Comparison of ENCODE assay signal across 33 cellular contexts in genomic region chr9:84974258-84974657, GRCh38.
"Had no signal": no experiment of that assay in that cellular context is flagged by ENCODE, and none has a peak within 500 bp of the region (broad histone marks: within the 10 kb centered on the region; RNA-seq: fewer than 3 reads in every experiment).

No MANE protein-coding gene starts in this region.

- H3K36me3 ChIP-seq: adrenal gland, breast epithelium, cardiac muscle cell, gastrocnemius medialis, WERI-Rb-1 had no signal

- H3K4me1 ChIP-seq: adrenal gland, body of pancreas, breast epithelium, gastrocnemius medialis had no signal

- H3K27ac ChIP-seq: adrenal gland, body of pancreas, breast epithelium, cardiac muscle cell, foreskin keratinocyte, gastrocnemius medialis, WERI-Rb-1 had no signal

- H3K9me3 ChIP-seq: adrenal gland, body of pancreas, breast epithelium, gastrocnemius medialis had no signal

- H3K27me3 ChIP-seq: adrenal gland, body of pancreas, breast epithelium, cardiac muscle cell, foreskin keratinocyte, gastrocnemius medialis had no signal

- ATAC-seq: activated CD4-positive, alpha-beta T cell treated with anti-CD3 and anti-CD28 coated beads for 36 hours; activated CD4-positive, CD25-positive, alpha-beta regulatory T cell treated with anti-CD3 and anti-CD28 coated beads, Interleukin-2, amount 50 U/mL, for 24 hours; activated CD8-positive, alpha-beta memory T cell treated with anti-CD3 and anti-CD28 coated beads, Interleukin-2, amount 10 ng/mL, durations not matched to agents 7 days and 5 days; activated CD8-positive, alpha-beta T cell treated with anti-CD3 and anti-CD28 coated beads, Interleukin-2, amount 10 ng/mL, durations not matched to agents 7 days and 5 days; activated naive CD8-positive, alpha-beta T cell treated with anti-CD3 and anti-CD28 coated beads, Interleukin-2, amount 50 U/mL, for 24 hours; body of pancreas; esophagus mucosa; foreskin keratinocyte; gastrocnemius medialis; T-helper 17 cell had no signal

- H3K36me3 Mint-ChIP-seq: activated CD4-positive, alpha-beta memory T cell treated with anti-CD3 and anti-CD28 coated beads for 36 hours; activated CD8-positive, alpha-beta memory T cell treated with anti-CD3 and anti-CD28 coated beads, Interleukin-2, amount 10 ng/mL, durations not matched to agents 7 days and 5 days; activated naive CD4-positive, alpha-beta T cell treated with anti-CD3 and anti-CD28 coated beads, Interleukin-2, amount 50 U/mL, for 24 hours; activated naive CD8-positive, alpha-beta T cell treated with anti-CD3 and anti-CD28 coated beads for 36 hours had no signal

- H3K4me3 Mint-ChIP-seq: activated B cell treated with CpG ODN at 0.5 μM for 24 hours; activated CD4-positive, alpha-beta memory T cell treated with anti-CD3 and anti-CD28 coated beads for 36 hours; activated CD4-positive, alpha-beta T cell treated with anti-CD3 and anti-CD28 coated beads for 36 hours; activated CD4-positive, alpha-beta T cell treated with anti-CD3 and anti-CD28 coated beads, Interleukin-2, amount 10 ng/mL, durations not matched to agents 24 days and 14 days; activated CD8-positive, alpha-beta memory T cell treated with anti-CD3 and anti-CD28 coated beads, Interleukin-2, amount 10 ng/mL, durations not matched to agents 7 days and 5 days; activated CD8-positive, alpha-beta T cell treated with anti-CD3 and anti-CD28 coated beads, Interleukin-2, amount 10 ng/mL, durations not matched to agents 7 days and 5 days; activated naive CD4-positive, alpha-beta T cell treated with anti-CD3 and anti-CD28 coated beads for 36 hours; activated naive CD4-positive, alpha-beta T cell treated with anti-CD3 and anti-CD28 coated beads, Interleukin-2, amount 50 U/mL, for 24 hours; activated naive CD8-positive, alpha-beta T cell treated with anti-CD3 and anti-CD28 coated beads for 36 hours; activated naive CD8-positive, alpha-beta T cell treated with anti-CD3 and anti-CD28 coated beads, Interleukin-2, amount 50 U/mL, for 24 hours; activated T-helper 1 cell treated with anti-CD3 and anti-CD28 coated beads, Interleukin-12 subunit alpha, Interleukin-12 subunit beta, Interleukin-2, Interleukin-4 antibody, amounts not matched to agents 30 ng/mL and 10 ng/mL and 1 ng/mL, durations not matched to agents 14 hours and 24 hours and 36 hours; central memory CD8-positive, alpha-beta T cell; endodermal cell; T-helper 17 cell; T-helper 2 cell treated with Interferon-gamma antibody and Interleukin-4, amounts not matched to agents 5 μg/mL and 100 μg/mL, for 36 hours had no signal

- H3K4me1 Mint-ChIP-seq: activated B cell treated with CpG ODN at 0.5 μM for 24 hours; activated CD4-positive, alpha-beta T cell treated with anti-CD3 and anti-CD28 coated beads for 36 hours; activated CD4-positive, alpha-beta T cell treated with anti-CD3 and anti-CD28 coated beads, Interleukin-2, amount 10 ng/mL, durations not matched to agents 24 days and 14 days; activated CD8-positive, alpha-beta memory T cell treated with anti-CD3 and anti-CD28 coated beads, Interleukin-2, amount 10 ng/mL, durations not matched to agents 7 days and 5 days; activated naive CD4-positive, alpha-beta T cell treated with anti-CD3 and anti-CD28 coated beads, Interleukin-2, amount 50 U/mL, for 24 hours; activated naive CD8-positive, alpha-beta T cell treated with anti-CD3 and anti-CD28 coated beads for 36 hours; activated naive CD8-positive, alpha-beta T cell treated with anti-CD3 and anti-CD28 coated beads, Interleukin-2, amount 50 U/mL, for 24 hours; central memory CD8-positive, alpha-beta T cell; T-helper 17 cell had no signal

- DNase-seq: activated B cell treated with CpG ODN at 0.5 μM for 24 hours; activated CD4-positive, alpha-beta memory T cell treated with anti-CD3 and anti-CD28 coated beads for 36 hours; activated CD4-positive, alpha-beta T cell treated with anti-CD3 and anti-CD28 coated beads for 36 hours; activated CD4-positive, alpha-beta T cell treated with anti-CD3 and anti-CD28 coated beads, Interleukin-2, amount 10 ng/mL, durations not matched to agents 24 days and 14 days; activated CD8-positive, alpha-beta memory T cell treated with anti-CD3 and anti-CD28 coated beads, Interleukin-2, amount 10 ng/mL, durations not matched to agents 7 days and 5 days; activated CD8-positive, alpha-beta memory T cell treated with anti-CD3 and anti-CD28 coated beads, Interleukin-2, amount 50 U/mL, for 4 hours; activated CD8-positive, alpha-beta T cell treated with anti-CD3 and anti-CD28 coated beads, Interleukin-2, amount 10 ng/mL, durations not matched to agents 7 days and 5 days; activated effector memory CD4-positive, alpha-beta T cell treated with anti-CD3 and anti-CD28 coated beads, Interleukin-2, amount 50 U/mL, for 16 hours; activated naive CD4-positive, alpha-beta T cell treated with anti-CD3 and anti-CD28 coated beads for 36 hours; activated naive CD8-positive, alpha-beta T cell treated with anti-CD3 and anti-CD28 coated beads for 36 hours; activated naive CD8-positive, alpha-beta T cell treated with anti-CD3 and anti-CD28 coated beads, Interleukin-2, amount 50 U/mL, for 24 hours; activated T-cell treated with anti-CD3 and anti-CD28 coated beads, Interleukin-2, amount 50 U/mL, for 1 hour; activated T-cell treated with anti-CD3 and anti-CD28 coated beads, Interleukin-2, amount 50 U/mL, for 48 hours; adrenal gland; aorta; body of pancreas; effector memory CD4-positive, alpha-beta T cell; endodermal cell; foreskin keratinocyte; gastrocnemius medialis; T-helper 1 cell; T-helper 17 cell; T1000; WERI-Rb-1 had no signal

- H3K9me3 Mint-ChIP-seq: activated B cell treated with CpG ODN at 0.5 μM for 24 hours; activated CD4-positive, alpha-beta memory T cell treated with anti-CD3 and anti-CD28 coated beads for 36 hours; activated CD4-positive, alpha-beta T cell treated with anti-CD3 and anti-CD28 coated beads, Interleukin-2, amount 10 ng/mL, durations not matched to agents 24 days and 14 days; activated naive CD4-positive, alpha-beta T cell treated with anti-CD3 and anti-CD28 coated beads for 36 hours; activated naive CD4-positive, alpha-beta T cell treated with anti-CD3 and anti-CD28 coated beads, Interleukin-2, amount 50 U/mL, for 24 hours; activated naive CD8-positive, alpha-beta T cell treated with anti-CD3 and anti-CD28 coated beads for 36 hours; activated naive CD8-positive, alpha-beta T cell treated with anti-CD3 and anti-CD28 coated beads, Interleukin-2, amount 50 U/mL, for 24 hours; activated T-helper 1 cell treated with anti-CD3 and anti-CD28 coated beads, Interleukin-12 subunit alpha, Interleukin-12 subunit beta, Interleukin-2, Interleukin-4 antibody, amounts not matched to agents 30 ng/mL and 10 ng/mL and 1 ng/mL, durations not matched to agents 14 hours and 24 hours and 36 hours; activated T-helper 2 cell treated with anti-CD3 and anti-CD28 coated beads, Interferon-gamma antibody, Interleukin-2, Interleukin-4, amounts not matched to agents 10 μg/mL and 5 μg/mL and 100 μg/mL, durations not matched to agents 14 hours and 24 hours and 36 hours; central memory CD8-positive, alpha-beta T cell; endodermal cell; T-helper 2 cell treated with Interferon-gamma antibody and Interleukin-4, amounts not matched to agents 5 μg/mL and 100 μg/mL, for 36 hours had no signal

- H3K27me3 Mint-ChIP-seq: activated CD8-positive, alpha-beta memory T cell treated with anti-CD3 and anti-CD28 coated beads, Interleukin-2, amount 10 ng/mL, durations not matched to agents 7 days and 5 days; activated naive CD8-positive, alpha-beta T cell treated with anti-CD3 and anti-CD28 coated beads, Interleukin-2, amount 50 U/mL, for 24 hours had no signal

- H3K27ac Mint-ChIP-seq: activated B cell treated with CpG ODN at 0.5 μM for 24 hours; activated CD4-positive, alpha-beta memory T cell treated with anti-CD3 and anti-CD28 coated beads for 36 hours; activated CD4-positive, alpha-beta T cell treated with anti-CD3 and anti-CD28 coated beads for 36 hours; activated CD4-positive, alpha-beta T cell treated with anti-CD3 and anti-CD28 coated beads, Interleukin-2, amount 10 ng/mL, durations not matched to agents 24 days and 14 days; activated CD8-positive, alpha-beta memory T cell treated with anti-CD3 and anti-CD28 coated beads, Interleukin-2, amount 10 ng/mL, durations not matched to agents 7 days and 5 days; activated CD8-positive, alpha-beta T cell treated with anti-CD3 and anti-CD28 coated beads, Interleukin-2, amount 10 ng/mL, durations not matched to agents 7 days and 5 days; activated naive CD4-positive, alpha-beta T cell treated with anti-CD3 and anti-CD28 coated beads for 36 hours; activated naive CD4-positive, alpha-beta T cell treated with anti-CD3 and anti-CD28 coated beads, Interleukin-2, amount 50 U/mL, for 24 hours; activated naive CD8-positive, alpha-beta T cell treated with anti-CD3 and anti-CD28 coated beads for 36 hours; activated naive CD8-positive, alpha-beta T cell treated with anti-CD3 and anti-CD28 coated beads, Interleukin-2, amount 50 U/mL, for 24 hours; activated T-helper 1 cell treated with anti-CD3 and anti-CD28 coated beads, Interleukin-12 subunit alpha, Interleukin-12 subunit beta, Interleukin-2, Interleukin-4 antibody, amounts not matched to agents 30 ng/mL and 10 ng/mL and 1 ng/mL, durations not matched to agents 14 hours and 24 hours and 36 hours; activated T-helper 2 cell treated with anti-CD3 and anti-CD28 coated beads, Interferon-gamma antibody, Interleukin-2, Interleukin-4, amounts not matched to agents 10 μg/mL and 5 μg/mL and 100 μg/mL, durations not matched to agents 14 hours and 24 hours and 36 hours; endodermal cell; T-helper 17 cell; T-helper 2 cell treated with Interferon-gamma antibody and Interleukin-4, amounts not matched to agents 5 μg/mL and 100 μg/mL, for 36 hours had no signal

- H3K4me3 ChIP-seq: adrenal gland, body of pancreas, breast epithelium, cardiac muscle cell, gastrocnemius medialis had no signal
